Comparison of ENCODE assay signal across 1 cellular context in genomic region chr11:120334894-120335462, GRCh38.
TF ChIP-seq lines count a peak whose summit lies in the region.

No MANE protein-coding gene starts in this region.

TF ChIP-seq in K562, 482 proteins besides CTCF, POLR2A, EP300 and RAD21 (continued from another document and continues in another):
- TF ChIP-seq MGA (IDR thresholded peaks at IDR 0.05) = no peak
- no peak for TF ChIP-seq ETS1 (conservative IDR thresholded peaks at IDR 0.05; ENCODE audit: control insufficient read depth, low read depth, low read length)
- TF ChIP-seq ATF3 (IDR thresholded peaks at IDR 0.05) = peak; percentile 47
- no peak for TF ChIP-seq ATF3 (CRISPR knock-in tag; conservative IDR thresholded peaks at IDR 0.05)
- TF ChIP-seq ELF4 (CRISPR knock-in tag; IDR thresholded peaks at IDR 0.05) = no peak
- TF ChIP-seq STAT6 (CRISPR knock-in tag; IDR thresholded peaks at IDR 0.05) = no peak
- no peak for TF ChIP-seq POLR2AphosphoS2 (IDR thresholded peaks at IDR 0.05; ENCODE audit: low read length)
- no peak for TF ChIP-seq CCNT2 (IDR thresholded peaks at IDR 0.05; ENCODE audit: borderline replicate concordance, extremely low read depth, insufficient read length, low read depth, low read length)
- no peak for TF ChIP-seq SREBF2 (CRISPR knock-in tag; IDR thresholded peaks at IDR 0.05)
- TF ChIP-seq CREB5 (CRISPR knock-in tag; IDR thresholded peaks at IDR 0.05) = no peak
- no peak for TF ChIP-seq ZNF780A (CRISPR knock-in tag; IDR thresholded peaks at IDR 0.05)
- TF ChIP-seq ZNF143 (CRISPR knock-in tag; IDR thresholded peaks at IDR 0.05) = no peak
- TF ChIP-seq ZBTB1 (CRISPR knock-in tag; IDR thresholded peaks at IDR 0.05; ENCODE audit: borderline replicate concordance, low read depth) = no peak
- no peak for TF ChIP-seq CEBPG (CRISPR knock-in tag; IDR thresholded peaks at IDR 0.05)
- TF ChIP-seq CEBPG (tag; conservative IDR thresholded peaks at IDR 0.05 in 1 of 2, IDR thresholded peaks at IDR 0.05 in 1 of 2) = peak; percentile 32 to 61; a peak in 3 of 4 replicates
- TF ChIP-seq DEAF1 (CRISPR knock-in tag; IDR thresholded peaks at IDR 0.05) = no peak
- no peak for TF ChIP-seq C11orf30 (IDR thresholded peaks at IDR 0.05; ENCODE audit: low read depth)
- no peak for TF ChIP-seq SRSF3 (IDR thresholded peaks at IDR 0.05; ENCODE audit: insufficient read depth, low read length)
- TF ChIP-seq HINFP (tag; conservative IDR thresholded peaks at IDR 0.05; ENCODE audit: low read depth) = 0 out of 2 replicates have a peak, but pooled peaks have one; percentile 35
- TF ChIP-seq NR1H2 (CRISPR knock-in tag; IDR thresholded peaks at IDR 0.05) = no peak
- TF ChIP-seq ETV1 (tag; conservative IDR thresholded peaks at IDR 0.05; ENCODE audit: low read depth) = 0 out of 2 replicates have a peak, but pooled peaks have one; percentile 16
- TF ChIP-seq LCOR (CRISPR knock-in tag; IDR thresholded peaks at IDR 0.05) = peak; percentile 54; the same call in 1 of the 2 replicates
- no peak for TF ChIP-seq NFXL1 (CRISPR knock-in tag; IDR thresholded peaks at IDR 0.05)
- no peak for TF ChIP-seq KLF6 (CRISPR knock-in tag; IDR thresholded peaks at IDR 0.05; ENCODE audit: borderline replicate concordance)
- no peak for TF ChIP-seq MTA3 (IDR thresholded peaks at IDR 0.05; ENCODE audit: borderline replicate concordance)
- TF ChIP-seq TFAM (CRISPR knock-in tag; conservative IDR thresholded peaks at IDR 0.05) = no peak
- no peak for TF ChIP-seq MCM3 (IDR thresholded peaks at IDR 0.05)
- TF ChIP-seq RNF219 (CRISPR knock-in tag; IDR thresholded peaks at IDR 0.05) = no peak
- TF ChIP-seq PRMT5 (CRISPR knock-in tag; IDR thresholded peaks at IDR 0.05) = no peak
- TF ChIP-seq ZBTB9 (CRISPR knock-in tag; IDR thresholded peaks at IDR 0.05) = no peak
